ENCODE assay signal across 1 cellular context in the genomic region with DNA sequence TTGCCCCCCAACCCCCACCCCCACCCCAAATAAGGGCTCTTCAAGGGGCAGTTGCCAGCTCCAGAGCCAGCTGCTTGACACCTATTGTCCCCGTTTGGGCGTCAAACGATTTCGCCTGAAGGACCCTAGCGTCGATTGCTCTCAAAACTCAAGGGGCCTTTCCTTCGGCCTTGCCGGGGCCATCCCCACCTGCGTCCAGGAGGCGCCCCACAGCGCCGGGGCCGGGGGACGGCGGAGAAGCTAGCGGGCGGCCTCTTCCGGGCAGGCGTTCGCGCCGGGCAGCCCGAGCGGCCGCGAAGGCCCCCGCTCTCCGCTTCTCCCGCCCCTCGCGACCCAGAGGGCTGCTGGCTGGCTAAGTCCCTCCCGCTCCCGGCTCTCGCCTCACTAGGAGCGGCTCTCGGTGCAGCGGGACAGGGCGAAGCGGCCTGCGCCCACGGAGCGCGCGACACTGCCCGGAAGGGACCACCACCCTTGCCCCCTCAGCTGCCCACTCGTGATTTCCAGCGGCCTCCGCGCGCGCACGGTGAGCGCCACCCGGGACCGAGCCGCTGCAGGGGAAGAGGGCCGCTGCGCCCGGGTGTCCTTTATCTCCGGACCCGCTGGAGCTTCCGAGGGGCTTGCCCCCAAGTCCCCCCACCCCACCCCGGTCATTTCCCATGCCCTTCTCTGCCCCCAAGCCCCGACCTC.
TF ChIP-seq lines count a peak whose summit lies in the region.

A gene with protein sequence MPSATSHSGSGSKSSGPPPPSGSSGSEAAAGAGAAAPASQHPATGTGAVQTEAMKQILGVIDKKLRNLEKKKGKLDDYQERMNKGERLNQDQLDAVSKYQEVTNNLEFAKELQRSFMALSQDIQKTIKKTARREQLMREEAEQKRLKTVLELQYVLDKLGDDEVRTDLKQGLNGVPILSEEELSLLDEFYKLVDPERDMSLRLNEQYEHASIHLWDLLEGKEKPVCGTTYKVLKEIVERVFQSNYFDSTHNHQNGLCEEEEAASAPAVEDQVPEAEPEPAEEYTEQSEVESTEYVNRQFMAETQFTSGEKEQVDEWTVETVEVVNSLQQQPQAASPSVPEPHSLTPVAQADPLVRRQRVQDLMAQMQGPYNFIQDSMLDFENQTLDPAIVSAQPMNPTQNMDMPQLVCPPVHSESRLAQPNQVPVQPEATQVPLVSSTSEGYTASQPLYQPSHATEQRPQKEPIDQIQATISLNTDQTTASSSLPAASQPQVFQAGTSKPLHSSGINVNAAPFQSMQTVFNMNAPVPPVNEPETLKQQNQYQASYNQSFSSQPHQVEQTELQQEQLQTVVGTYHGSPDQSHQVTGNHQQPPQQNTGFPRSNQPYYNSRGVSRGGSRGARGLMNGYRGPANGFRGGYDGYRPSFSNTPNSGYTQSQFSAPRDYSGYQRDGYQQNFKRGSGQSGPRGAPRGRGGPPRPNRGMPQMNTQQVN (plus strand): TSS at position 383 of the 687 bp plus-strand sequence. CDS start 690 bp downstream, outside the sequence.

TF ChIP-seq in HepG2, 621 proteins besides CTCF, POLR2A, EP300 and RAD21 (continued from another document and continues in another):
- TF ChIP-seq, protein P1, sequence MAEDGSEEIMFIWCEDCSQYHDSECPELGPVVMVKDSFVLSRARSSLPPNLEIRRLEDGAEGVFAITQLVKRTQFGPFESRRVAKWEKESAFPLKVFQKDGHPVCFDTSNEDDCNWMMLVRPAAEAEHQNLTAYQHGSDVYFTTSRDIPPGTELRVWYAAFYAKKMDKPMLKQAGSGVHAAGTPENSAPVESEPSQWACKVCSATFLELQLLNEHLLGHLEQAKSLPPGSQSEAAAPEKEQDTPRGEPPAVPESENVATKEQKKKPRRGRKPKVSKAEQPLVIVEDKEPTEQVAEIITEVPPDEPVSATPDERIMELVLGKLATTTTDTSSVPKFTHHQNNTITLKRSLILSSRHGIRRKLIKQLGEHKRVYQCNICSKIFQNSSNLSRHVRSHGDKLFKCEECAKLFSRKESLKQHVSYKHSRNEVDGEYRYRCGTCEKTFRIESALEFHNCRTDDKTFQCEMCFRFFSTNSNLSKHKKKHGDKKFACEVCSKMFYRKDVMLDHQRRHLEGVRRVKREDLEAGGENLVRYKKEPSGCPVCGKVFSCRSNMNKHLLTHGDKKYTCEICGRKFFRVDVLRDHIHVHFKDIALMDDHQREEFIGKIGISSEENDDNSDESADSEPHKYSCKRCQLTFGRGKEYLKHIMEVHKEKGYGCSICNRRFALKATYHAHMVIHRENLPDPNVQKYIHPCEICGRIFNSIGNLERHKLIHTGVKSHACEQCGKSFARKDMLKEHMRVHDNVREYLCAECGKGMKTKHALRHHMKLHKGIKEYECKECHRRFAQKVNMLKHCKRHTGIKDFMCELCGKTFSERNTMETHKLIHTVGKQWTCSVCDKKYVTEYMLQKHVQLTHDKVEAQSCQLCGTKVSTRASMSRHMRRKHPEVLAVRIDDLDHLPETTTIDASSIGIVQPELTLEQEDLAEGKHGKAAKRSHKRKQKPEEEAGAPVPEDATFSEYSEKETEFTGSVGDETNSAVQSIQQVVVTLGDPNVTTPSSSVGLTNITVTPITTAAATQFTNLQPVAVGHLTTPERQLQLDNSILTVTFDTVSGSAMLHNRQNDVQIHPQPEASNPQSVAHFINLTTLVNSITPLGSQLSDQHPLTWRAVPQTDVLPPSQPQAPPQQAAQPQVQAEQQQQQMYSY (CRISPR knock-in tag; IDR thresholded peaks at IDR 0.05): 0 out of 2 replicates have a peak, but pooled peaks have one; percentile 26
- TF ChIP-seq ZMYM3 (CRISPR knock-in tag; IDR thresholded peaks at IDR 0.05): peak; percentile 9; the same call in 1 of the 2 replicates
- TF ChIP-seq ZNF296 (CRISPR knock-in tag; conservative IDR thresholded peaks at IDR 0.05): no peak
- TF ChIP-seq, protein P2, sequence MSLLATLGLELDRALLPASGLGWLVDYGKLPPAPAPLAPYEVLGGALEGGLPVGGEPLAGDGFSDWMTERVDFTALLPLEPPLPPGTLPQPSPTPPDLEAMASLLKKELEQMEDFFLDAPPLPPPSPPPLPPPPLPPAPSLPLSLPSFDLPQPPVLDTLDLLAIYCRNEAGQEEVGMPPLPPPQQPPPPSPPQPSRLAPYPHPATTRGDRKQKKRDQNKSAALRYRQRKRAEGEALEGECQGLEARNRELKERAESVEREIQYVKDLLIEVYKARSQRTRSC (CRISPR knock-in tag; IDR thresholded peaks at IDR 0.05; ENCODE audit: low read depth): no peak
- TF ChIP-seq POGZ (CRISPR knock-in tag; IDR thresholded peaks at IDR 0.05): peak; percentile 67; the same call in 1 of the 2 replicates
- no peak for TF ChIP-seq FOXM1 (CRISPR knock-in tag; IDR thresholded peaks at IDR 0.05)
- TF ChIP-seq, protein P3, sequence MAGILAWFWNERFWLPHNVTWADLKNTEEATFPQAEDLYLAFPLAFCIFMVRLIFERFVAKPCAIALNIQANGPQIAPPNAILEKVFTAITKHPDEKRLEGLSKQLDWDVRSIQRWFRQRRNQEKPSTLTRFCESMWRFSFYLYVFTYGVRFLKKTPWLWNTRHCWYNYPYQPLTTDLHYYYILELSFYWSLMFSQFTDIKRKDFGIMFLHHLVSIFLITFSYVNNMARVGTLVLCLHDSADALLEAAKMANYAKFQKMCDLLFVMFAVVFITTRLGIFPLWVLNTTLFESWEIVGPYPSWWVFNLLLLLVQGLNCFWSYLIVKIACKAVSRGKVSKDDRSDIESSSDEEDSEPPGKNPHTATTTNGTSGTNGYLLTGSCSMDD (CRISPR knock-in tag; IDR thresholded peaks at IDR 0.05): no peak
- no peak for TF ChIP-seq NFE2L1 (CRISPR knock-in tag; IDR thresholded peaks at IDR 0.05; ENCODE audit: borderline replicate concordance)
- TF ChIP-seq ZNF143 (CRISPR knock-in tag; IDR thresholded peaks at IDR 0.05): peak; percentile 66; the same call in 1 of the 2 replicates
- TF ChIP-seq, protein P4, sequence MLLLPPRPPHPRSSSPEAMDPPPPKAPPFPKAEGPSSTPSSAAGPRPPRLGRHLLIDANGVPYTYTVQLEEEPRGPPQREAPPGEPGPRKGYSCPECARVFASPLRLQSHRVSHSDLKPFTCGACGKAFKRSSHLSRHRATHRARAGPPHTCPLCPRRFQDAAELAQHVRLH (CRISPR knock-in tag; IDR thresholded peaks at IDR 0.05; ENCODE audit: borderline replicate concordance, low read depth): no peak
- TF ChIP-seq, protein P5, sequence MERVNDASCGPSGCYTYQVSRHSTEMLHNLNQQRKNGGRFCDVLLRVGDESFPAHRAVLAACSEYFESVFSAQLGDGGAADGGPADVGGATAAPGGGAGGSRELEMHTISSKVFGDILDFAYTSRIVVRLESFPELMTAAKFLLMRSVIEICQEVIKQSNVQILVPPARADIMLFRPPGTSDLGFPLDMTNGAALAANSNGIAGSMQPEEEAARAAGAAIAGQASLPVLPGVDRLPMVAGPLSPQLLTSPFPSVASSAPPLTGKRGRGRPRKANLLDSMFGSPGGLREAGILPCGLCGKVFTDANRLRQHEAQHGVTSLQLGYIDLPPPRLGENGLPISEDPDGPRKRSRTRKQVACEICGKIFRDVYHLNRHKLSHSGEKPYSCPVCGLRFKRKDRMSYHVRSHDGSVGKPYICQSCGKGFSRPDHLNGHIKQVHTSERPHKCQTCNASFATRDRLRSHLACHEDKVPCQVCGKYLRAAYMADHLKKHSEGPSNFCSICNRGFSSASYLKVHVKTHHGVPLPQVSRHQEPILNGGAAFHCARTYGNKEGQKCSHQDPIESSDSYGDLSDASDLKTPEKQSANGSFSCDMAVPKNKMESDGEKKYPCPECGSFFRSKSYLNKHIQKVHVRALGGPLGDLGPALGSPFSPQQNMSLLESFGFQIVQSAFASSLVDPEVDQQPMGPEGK (CRISPR knock-in tag; IDR thresholded peaks at IDR 0.05): no peak; the same call in 1 of the 2 replicates
- TF ChIP-seq, protein P6, sequence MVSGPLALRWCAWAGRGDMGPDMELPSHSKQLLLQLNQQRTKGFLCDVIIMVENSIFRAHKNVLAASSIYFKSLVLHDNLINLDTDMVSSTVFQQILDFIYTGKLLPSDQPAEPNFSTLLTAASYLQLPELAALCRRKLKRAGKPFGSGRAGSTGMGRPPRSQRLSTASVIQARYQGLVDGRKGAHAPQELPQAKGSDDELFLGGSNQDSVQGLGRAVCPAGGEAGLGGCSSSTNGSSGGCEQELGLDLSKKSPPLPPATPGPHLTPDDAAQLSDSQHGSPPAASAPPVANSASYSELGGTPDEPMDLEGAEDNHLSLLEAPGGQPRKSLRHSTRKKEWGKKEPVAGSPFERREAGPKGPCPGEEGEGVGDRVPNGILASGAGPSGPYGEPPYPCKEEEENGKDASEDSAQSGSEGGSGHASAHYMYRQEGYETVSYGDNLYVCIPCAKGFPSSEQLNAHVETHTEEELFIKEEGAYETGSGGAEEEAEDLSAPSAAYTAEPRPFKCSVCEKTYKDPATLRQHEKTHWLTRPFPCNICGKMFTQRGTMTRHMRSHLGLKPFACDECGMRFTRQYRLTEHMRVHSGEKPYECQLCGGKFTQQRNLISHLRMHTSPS (CRISPR knock-in tag; IDR thresholded peaks at IDR 0.05; ENCODE audit: low read depth): no peak
- TF ChIP-seq, protein P7, sequence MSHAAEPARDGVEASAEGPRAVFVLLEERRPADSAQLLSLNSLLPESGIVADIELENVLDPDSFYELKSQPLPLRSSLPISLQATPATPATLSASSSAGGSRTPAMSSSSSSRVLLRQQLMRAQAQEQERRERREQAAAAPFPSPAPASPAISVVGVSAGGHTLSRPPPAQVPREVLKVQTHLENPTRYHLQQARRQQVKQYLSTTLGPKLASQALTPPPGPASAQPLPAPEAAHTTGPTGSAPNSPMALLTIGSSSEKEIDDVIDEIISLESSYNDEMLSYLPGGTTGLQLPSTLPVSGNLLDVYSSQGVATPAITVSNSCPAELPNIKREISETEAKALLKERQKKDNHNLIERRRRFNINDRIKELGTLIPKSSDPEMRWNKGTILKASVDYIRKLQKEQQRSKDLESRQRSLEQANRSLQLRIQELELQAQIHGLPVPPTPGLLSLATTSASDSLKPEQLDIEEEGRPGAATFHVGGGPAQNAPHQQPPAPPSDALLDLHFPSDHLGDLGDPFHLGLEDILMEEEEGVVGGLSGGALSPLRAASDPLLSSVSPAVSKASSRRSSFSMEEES (CRISPR knock-in tag; IDR thresholded peaks at IDR 0.05): no peak
- no peak for TF ChIP-seq RFX3 (CRISPR knock-in tag; IDR thresholded peaks at IDR 0.05)
- no peak for TF ChIP-seq ZFP37 (CRISPR knock-in tag; IDR thresholded peaks at IDR 0.05; ENCODE audit: borderline replicate concordance)
- TF ChIP-seq, protein P8, sequence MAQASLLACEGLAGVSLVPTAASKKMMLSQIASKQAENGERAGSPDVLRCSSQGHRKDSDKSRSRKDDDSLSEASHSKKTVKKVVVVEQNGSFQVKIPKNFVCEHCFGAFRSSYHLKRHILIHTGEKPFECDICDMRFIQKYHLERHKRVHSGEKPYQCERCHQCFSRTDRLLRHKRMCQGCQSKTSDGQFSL (CRISPR knock-in tag; IDR thresholded peaks at IDR 0.05): no peak
- TF ChIP-seq THAP11 (CRISPR knock-in tag; IDR thresholded peaks at IDR 0.05): peak; percentile 76
- no peak for TF ChIP-seq ZNF556 (CRISPR knock-in tag; IDR thresholded peaks at IDR 0.05; ENCODE audit: borderline replicate concordance)
- TF ChIP-seq MZF1 (CRISPR knock-in tag; IDR thresholded peaks at IDR 0.05; ENCODE audit: borderline replicate concordance): no peak
- no peak for TF ChIP-seq ZNF790 (CRISPR knock-in tag; IDR thresholded peaks at IDR 0.05; ENCODE audit: borderline replicate concordance)
- TF ChIP-seq, protein P9, sequence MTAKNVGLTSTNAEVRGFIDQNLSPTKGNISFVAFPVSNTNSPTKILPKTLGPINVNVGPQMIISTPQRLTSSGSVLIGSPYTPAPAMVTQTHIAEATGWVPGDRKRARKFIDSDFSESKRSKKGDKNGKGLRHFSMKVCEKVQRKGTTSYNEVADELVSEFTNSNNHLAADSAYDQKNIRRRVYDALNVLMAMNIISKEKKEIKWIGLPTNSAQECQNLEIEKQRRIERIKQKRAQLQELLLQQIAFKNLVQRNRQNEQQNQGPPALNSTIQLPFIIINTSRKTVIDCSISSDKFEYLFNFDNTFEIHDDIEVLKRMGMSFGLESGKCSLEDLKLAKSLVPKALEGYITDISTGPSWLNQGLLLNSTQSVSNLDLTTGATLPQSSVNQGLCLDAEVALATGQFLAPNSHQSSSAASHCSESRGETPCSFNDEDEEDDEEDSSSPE (CRISPR knock-in tag; IDR thresholded peaks at IDR 0.05): peak; percentile 40; the same call in 1 of the 2 replicates
- TF ChIP-seq ZBTB38 (CRISPR knock-in tag; IDR thresholded peaks at IDR 0.05): peak; percentile 42; the same call in 1 of the 2 replicates
- no peak for TF ChIP-seq ZNF207 (IDR thresholded peaks at IDR 0.05; ENCODE audit: borderline replicate concordance)
